Comparison of ENCODE assay signal across 1 cellular context in genomic region chr12:52622349-52622748, GRCh38.
TF ChIP-seq lines count a peak whose summit lies in the region.

No MANE protein-coding gene starts in this region.

TF ChIP-seq in K562, 482 proteins besides CTCF, POLR2A, EP300 and RAD21:
- TF ChIP-seq AFF1 (IDR thresholded peaks at IDR 0.05; ENCODE audit: low read depth in 1 of 2, partially characterized antibody in 2 of 2) (no peak), KLF16 (IDR thresholded peaks at IDR 0.05) (no peak)
